1 cellular context compared by ENCODE assay signal in the genomic region with DNA sequence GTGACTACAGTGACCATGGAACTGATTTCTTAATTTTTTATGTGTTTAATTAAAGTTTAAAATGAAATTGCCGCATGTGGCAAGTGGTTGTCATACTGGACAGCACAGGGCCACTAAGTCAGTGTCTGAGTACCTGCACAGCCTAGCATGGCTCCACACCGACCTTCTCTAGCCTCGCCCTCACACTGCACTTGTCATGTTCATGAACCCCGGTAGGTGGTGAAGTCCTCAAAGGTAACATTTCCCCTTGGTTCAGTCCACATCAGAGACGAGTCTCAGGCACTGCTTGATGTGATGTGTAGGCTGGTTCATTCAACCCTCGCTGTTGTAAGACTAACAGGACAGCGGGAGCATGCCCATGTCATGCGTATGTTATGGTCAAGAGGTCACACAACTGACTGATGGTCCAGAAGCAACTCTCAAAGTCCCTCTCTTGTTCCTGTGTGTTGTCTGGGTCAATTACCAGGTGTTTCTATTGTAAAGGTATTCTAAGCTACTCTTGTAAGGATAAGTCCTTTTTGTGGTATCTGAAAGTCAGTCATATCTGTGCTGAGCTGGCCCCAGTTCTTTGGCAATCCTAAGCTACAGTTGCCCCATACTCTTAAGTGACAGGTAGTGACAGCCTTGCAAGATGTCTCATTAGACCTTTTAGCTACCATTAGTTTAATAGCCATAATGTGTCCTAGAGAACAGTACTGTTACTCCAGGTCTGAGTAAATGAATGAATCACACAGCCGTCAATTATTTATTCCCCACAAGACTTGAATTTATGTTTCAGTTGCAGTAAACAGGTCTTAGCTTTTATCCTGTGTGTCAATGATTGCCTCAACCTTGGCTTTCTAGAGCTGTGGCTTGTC.
TF ChIP-seq lines count a peak whose summit lies in the region.

No MANE protein-coding gene starts in this region.

TF ChIP-seq in K562, 482 proteins besides CTCF, POLR2A, EP300 and RAD21:
- TF ChIP-seq CEBPB (tag; IDR thresholded peaks at IDR 0.05) (peak; percentile 61), MEIS2 (IDR thresholded peaks at IDR 0.05; ENCODE audit: partially characterized antibody) (no peak), CEBPG (CRISPR knock-in tag; IDR thresholded peaks at IDR 0.05) (peak; percentile 6; the same call in 1 of the 2 replicates), CEBPG (tag; conservative IDR thresholded peaks at IDR 0.05 in 1 of 2, IDR thresholded peaks at IDR 0.05 in 1 of 2) (0 out of 4 replicates have a peak, but pooled peaks of 1 of the 2 experiments have one; percentile 10), NR2F6 (CRISPR knock-in tag; IDR thresholded peaks at IDR 0.05) (0 out of 2 replicates have a peak, but pooled peaks have one; percentile 66)
